In the genomic region with DNA sequence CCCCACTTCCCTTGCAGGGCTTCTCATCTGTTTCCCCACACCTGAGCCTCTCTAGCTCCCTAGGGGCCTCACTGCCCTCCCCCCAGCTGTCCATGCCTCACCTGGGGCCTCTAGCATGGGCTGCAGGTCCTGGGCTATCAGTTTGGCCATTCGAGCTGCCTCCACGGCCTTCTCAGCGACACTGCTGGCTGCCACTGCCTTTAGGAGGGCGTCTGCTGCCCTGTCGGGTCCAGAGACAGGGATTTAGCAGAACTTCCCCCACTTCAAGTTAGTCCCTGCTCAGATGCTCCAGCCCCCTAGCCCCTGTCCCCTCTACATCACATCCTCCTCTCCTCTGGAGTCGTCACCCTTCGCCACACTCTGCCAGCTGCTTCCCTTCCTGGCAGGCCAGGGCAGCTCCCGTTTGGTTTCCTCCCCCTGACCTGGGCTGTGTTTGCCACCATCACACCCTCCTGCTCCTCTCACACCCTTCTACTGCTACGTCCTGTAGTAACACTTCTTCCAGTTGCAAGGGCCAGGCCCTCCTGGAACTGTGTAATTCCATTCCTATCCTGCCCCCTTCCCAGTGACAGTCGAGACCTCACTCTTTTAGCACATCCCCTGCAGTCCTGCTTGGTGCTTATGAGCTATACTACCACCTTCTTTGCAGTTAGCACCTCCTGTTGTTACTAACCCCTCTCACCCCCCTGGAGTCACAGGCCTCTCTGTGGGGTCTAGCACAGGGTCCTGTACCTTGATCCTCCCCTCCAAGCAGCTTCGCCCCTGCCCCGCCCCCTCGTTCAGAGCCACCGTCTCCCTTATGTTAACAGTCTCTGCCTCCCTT, we compare ENCODE assay signal across 1 cellular context.
A peak's percentile ranks its signal among the peaks of the same experiment; 100 is the strongest.
TF ChIP-seq lines count a peak whose summit lies in the region.

No MANE protein-coding gene starts in this region.

TF ChIP-seq in HepG2, 621 proteins besides CTCF, POLR2A, EP300 and RAD21 (continued from another document and continues in another):
- TF ChIP-seq, protein P1, sequence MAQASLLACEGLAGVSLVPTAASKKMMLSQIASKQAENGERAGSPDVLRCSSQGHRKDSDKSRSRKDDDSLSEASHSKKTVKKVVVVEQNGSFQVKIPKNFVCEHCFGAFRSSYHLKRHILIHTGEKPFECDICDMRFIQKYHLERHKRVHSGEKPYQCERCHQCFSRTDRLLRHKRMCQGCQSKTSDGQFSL (CRISPR knock-in tag; IDR thresholded peaks at IDR 0.05): no peak
- TF ChIP-seq ISL2 (CRISPR knock-in tag; IDR thresholded peaks at IDR 0.05) (no peak), ARNT2 (CRISPR knock-in tag; IDR thresholded peaks at IDR 0.05; ENCODE audit: low read depth) (no peak), ZNF670 (CRISPR knock-in tag; IDR thresholded peaks at IDR 0.05; ENCODE audit: borderline replicate concordance) (no peak), EZH2 (conservative IDR thresholded peaks at IDR 0.05; ENCODE audit: low read depth, low read length) (0 out of 2 replicates have a peak, but pooled peaks have one; percentile 25), ZNF605 (CRISPR knock-in tag; IDR thresholded peaks at IDR 0.05) (no peak), SALL2 (CRISPR knock-in tag; IDR thresholded peaks at IDR 0.05) (no peak), ZNF138 (CRISPR knock-in tag; IDR thresholded peaks at IDR 0.05; ENCODE audit: low read depth) (no peak), CEBPG (CRISPR knock-in tag; IDR thresholded peaks at IDR 0.05) (no peak), TBX3 (IDR thresholded peaks at IDR 0.05; ENCODE audit: borderline replicate concordance) (no peak), NFIB (CRISPR knock-in tag; IDR thresholded peaks at IDR 0.05; ENCODE audit: borderline replicate concordance) (no peak), ZFP36L2 (CRISPR knock-in tag; IDR thresholded peaks at IDR 0.05) (no peak), ZNF839 (CRISPR knock-in tag; IDR thresholded peaks at IDR 0.05; ENCODE audit: borderline replicate concordance) (no peak; the same call in 1 of the 2 replicates), HDAC1 (CRISPR knock-in tag; IDR thresholded peaks at IDR 0.05) (no peak), RFXAP (CRISPR knock-in tag; IDR thresholded peaks at IDR 0.05; ENCODE audit: borderline replicate concordance) (0 out of 2 replicates have a peak, but pooled peaks have one; percentile 29), HNF4A (CRISPR knock-in tag; IDR thresholded peaks at IDR 0.05) (peak; percentile 32), SP1 (IDR thresholded peaks at IDR 0.05) (no peak), SP1 (CRISPR knock-in tag; IDR thresholded peaks at IDR 0.05) (no peak), RFXANK (CRISPR knock-in tag; IDR thresholded peaks at IDR 0.05) (no peak), ZNF496 (CRISPR knock-in tag; IDR thresholded peaks at IDR 0.05; ENCODE audit: insufficient replicate concordance) (no peak), NFATC3 (CRISPR knock-in tag; IDR thresholded peaks at IDR 0.05) (no peak), ZNF180 (CRISPR knock-in tag; IDR thresholded peaks at IDR 0.05; ENCODE audit: borderline replicate concordance, low read depth) (no peak), ZNF577 (CRISPR knock-in tag; IDR thresholded peaks at IDR 0.05; ENCODE audit: borderline replicate concordance, low read depth) (no peak), ZNF451 (CRISPR knock-in tag; IDR thresholded peaks at IDR 0.05) (peak; percentile 80; the same call in 1 of the 2 replicates), AGO1 (IDR thresholded peaks at IDR 0.05; ENCODE audit: low read depth, low read length, poor library complexity, severe bottlenecking) (no peak), ZNF225 (CRISPR knock-in tag; IDR thresholded peaks at IDR 0.05) (peak; percentile 77; the same call in 1 of the 2 replicates), SNAPC2 (CRISPR knock-in tag; IDR thresholded peaks at IDR 0.05) (no peak), ZNF850 (CRISPR knock-in tag; conservative IDR thresholded peaks at IDR 0.05) (no peak), ZFP37 (CRISPR knock-in tag; IDR thresholded peaks at IDR 0.05; ENCODE audit: borderline replicate concordance) (no peak), ZNF292 (CRISPR knock-in tag; IDR thresholded peaks at IDR 0.05; ENCODE audit: borderline replicate concordance, low read depth) (no peak), MIER2 (CRISPR knock-in tag; IDR thresholded peaks at IDR 0.05) (no peak), SATB2 (CRISPR knock-in tag; IDR thresholded peaks at IDR 0.05) (no peak), SAP130 (CRISPR knock-in tag; IDR thresholded peaks at IDR 0.05; ENCODE audit: low read depth) (no peak), ZNF737 (CRISPR knock-in tag; IDR thresholded peaks at IDR 0.05; ENCODE audit: borderline replicate concordance) (no peak; the same call in 1 of the 2 replicates), ZFYVE20 (CRISPR knock-in tag; IDR thresholded peaks at IDR 0.05; ENCODE audit: borderline replicate concordance, low read depth) (no peak), RFX5 (IDR thresholded peaks at IDR 0.05; ENCODE audit: low read depth, low read length) (no peak), NFKB2 (CRISPR knock-in tag; IDR thresholded peaks at IDR 0.05; ENCODE audit: borderline replicate concordance) (0 out of 2 replicates have a peak, but pooled peaks have one; percentile 59), ZNF510 (CRISPR knock-in tag; IDR thresholded peaks at IDR 0.05; ENCODE audit: low read depth) (no peak), KLF9 (CRISPR knock-in tag; IDR thresholded peaks at IDR 0.05; ENCODE audit: low read depth) (no peak), ASH2L (IDR thresholded peaks at IDR 0.05; ENCODE audit: insufficient read length, low read depth, low read length) (peak; percentile 45), TCF7L2 (IDR thresholded peaks at IDR 0.05; ENCODE audit: low read depth, low read length) (no peak)
- TF ChIP-seq, protein P2, sequence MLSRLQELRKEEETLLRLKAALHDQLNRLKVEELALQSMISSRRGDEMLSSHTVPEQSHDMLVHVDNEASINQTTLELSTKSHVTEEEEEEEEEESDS (CRISPR knock-in tag; IDR thresholded peaks at IDR 0.05; ENCODE audit: borderline replicate concordance): no peak
- TF ChIP-seq, protein P3, sequence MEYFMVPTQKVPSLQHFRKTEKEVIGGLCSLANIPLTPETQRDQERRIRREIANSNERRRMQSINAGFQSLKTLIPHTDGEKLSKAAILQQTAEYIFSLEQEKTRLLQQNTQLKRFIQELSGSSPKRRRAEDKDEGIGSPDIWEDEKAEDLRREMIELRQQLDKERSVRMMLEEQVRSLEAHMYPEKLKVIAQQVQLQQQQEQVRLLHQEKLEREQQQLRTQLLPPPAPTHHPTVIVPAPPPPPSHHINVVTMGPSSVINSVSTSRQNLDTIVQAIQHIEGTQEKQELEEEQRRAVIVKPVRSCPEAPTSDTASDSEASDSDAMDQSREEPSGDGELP (IDR thresholded peaks at IDR 0.05; ENCODE audit: borderline replicate concordance, low read depth): no peak
- TF ChIP-seq, protein P4, sequence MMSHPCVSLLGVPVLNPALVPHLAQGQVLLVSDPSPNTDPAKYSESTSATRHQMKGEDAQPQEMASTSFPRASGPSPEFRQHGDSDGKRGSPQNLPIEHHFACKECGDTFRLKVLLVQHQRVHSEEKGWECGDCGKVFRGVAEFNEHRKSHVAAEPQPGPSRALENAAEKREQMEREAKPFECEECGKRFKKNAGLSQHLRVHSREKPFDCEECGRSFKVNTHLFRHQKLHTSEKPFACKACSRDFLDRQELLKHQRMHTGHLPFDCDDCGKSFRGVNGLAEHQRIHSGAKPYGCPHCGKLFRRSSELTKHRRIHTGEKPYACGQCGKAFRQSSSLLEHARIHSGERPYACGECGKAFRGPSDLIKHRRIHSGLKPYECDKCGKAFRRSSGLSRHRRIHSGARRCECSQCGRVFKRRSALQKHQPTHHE (CRISPR knock-in tag; IDR thresholded peaks at IDR 0.05; ENCODE audit: borderline replicate concordance): no peak
- TF ChIP-seq, protein P5, sequence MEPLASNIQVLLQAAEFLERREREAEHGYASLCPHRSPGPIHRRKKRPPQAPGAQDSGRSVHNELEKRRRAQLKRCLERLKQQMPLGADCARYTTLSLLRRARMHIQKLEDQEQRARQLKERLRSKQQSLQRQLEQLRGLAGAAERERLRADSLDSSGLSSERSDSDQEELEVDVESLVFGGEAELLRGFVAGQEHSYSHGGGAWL (CRISPR knock-in tag; IDR thresholded peaks at IDR 0.05): 0 out of 2 replicates have a peak, but pooled peaks have one; percentile 13
- TF ChIP-seq, protein P6, sequence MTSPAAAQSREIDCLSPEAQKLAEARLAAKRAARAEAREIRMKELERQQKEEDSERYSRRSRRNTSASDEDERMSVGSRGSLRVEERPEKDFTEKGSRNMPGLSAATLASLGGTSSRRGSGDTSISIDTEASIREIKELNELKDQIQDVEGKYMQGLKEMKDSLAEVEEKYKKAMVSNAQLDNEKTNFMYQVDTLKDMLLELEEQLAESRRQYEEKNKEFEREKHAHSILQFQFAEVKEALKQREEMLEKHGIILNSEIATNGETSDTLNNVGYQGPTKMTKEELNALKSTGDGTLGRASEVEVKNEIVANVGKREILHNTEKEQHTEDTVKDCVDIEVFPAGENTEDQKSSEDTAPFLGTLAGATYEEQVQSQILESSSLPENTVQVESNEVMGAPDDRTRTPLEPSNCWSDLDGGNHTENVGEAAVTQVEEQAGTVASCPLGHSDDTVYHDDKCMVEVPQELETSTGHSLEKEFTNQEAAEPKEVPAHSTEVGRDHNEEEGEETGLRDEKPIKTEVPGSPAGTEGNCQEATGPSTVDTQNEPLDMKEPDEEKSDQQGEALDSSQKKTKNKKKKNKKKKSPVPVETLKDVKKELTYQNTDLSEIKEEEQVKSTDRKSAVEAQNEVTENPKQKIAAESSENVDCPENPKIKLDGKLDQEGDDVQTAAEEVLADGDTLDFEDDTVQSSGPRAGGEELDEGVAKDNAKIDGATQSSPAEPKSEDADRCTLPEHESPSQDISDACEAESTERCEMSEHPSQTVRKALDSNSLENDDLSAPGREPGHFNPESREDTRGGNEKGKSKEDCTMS (CRISPR knock-in tag; conservative IDR thresholded peaks at IDR 0.05): no peak
- TF ChIP-seq, protein P7, sequence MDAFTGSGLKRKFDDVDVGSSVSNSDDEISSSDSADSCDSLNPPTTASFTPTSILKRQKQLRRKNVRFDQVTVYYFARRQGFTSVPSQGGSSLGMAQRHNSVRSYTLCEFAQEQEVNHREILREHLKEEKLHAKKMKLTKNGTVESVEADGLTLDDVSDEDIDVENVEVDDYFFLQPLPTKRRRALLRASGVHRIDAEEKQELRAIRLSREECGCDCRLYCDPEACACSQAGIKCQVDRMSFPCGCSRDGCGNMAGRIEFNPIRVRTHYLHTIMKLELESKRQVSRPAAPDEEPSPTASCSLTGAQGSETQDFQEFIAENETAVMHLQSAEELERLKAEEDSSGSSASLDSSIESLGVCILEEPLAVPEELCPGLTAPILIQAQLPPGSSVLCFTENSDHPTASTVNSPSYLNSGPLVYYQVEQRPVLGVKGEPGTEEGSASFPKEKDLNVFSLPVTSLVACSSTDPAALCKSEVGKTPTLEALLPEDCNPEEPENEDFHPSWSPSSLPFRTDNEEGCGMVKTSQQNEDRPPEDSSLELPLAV (CRISPR knock-in tag; conservative IDR thresholded peaks at IDR 0.05; ENCODE audit: low read depth): no peak
- TF ChIP-seq, protein P8, sequence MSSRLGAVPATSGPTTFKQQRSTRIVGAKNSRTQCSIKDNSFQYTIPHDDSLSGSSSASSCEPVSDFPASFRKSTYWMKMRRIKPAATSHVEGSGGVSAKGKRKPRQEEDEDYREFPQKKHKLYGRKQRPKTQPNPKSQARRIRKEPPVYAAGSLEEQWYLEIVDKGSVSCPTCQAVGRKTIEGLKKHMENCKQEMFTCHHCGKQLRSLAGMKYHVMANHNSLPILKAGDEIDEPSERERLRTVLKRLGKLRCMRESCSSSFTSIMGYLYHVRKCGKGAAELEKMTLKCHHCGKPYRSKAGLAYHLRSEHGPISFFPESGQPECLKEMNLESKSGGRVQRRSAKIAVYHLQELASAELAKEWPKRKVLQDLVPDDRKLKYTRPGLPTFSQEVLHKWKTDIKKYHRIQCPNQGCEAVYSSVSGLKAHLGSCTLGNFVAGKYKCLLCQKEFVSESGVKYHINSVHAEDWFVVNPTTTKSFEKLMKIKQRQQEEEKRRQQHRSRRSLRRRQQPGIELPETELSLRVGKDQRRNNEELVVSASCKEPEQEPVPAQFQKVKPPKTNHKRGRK (CRISPR knock-in tag; IDR thresholded peaks at IDR 0.05): peak; percentile 77; the same call in 1 of the 2 replicates
- TF ChIP-seq, protein P9, sequence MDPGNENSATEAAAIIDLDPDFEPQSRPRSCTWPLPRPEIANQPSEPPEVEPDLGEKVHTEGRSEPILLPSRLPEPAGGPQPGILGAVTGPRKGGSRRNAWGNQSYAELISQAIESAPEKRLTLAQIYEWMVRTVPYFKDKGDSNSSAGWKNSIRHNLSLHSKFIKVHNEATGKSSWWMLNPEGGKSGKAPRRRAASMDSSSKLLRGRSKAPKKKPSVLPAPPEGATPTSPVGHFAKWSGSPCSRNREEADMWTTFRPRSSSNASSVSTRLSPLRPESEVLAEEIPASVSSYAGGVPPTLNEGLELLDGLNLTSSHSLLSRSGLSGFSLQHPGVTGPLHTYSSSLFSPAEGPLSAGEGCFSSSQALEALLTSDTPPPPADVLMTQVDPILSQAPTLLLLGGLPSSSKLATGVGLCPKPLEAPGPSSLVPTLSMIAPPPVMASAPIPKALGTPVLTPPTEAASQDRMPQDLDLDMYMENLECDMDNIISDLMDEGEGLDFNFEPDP (CRISPR knock-in tag; conservative IDR thresholded peaks at IDR 0.05): no peak
- TF ChIP-seq, protein P10, sequence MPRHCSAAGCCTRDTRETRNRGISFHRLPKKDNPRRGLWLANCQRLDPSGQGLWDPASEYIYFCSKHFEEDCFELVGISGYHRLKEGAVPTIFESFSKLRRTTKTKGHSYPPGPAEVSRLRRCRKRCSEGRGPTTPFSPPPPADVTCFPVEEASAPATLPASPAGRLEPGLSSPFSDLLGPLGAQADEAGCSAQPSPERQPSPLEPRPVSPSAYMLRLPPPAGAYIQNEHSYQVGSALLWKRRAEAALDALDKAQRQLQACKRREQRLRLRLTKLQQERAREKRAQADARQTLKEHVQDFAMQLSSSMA (CRISPR knock-in tag; IDR thresholded peaks at IDR 0.05): peak; percentile 47; the same call in 1 of the 2 replicates
- TF ChIP-seq, protein P11, sequence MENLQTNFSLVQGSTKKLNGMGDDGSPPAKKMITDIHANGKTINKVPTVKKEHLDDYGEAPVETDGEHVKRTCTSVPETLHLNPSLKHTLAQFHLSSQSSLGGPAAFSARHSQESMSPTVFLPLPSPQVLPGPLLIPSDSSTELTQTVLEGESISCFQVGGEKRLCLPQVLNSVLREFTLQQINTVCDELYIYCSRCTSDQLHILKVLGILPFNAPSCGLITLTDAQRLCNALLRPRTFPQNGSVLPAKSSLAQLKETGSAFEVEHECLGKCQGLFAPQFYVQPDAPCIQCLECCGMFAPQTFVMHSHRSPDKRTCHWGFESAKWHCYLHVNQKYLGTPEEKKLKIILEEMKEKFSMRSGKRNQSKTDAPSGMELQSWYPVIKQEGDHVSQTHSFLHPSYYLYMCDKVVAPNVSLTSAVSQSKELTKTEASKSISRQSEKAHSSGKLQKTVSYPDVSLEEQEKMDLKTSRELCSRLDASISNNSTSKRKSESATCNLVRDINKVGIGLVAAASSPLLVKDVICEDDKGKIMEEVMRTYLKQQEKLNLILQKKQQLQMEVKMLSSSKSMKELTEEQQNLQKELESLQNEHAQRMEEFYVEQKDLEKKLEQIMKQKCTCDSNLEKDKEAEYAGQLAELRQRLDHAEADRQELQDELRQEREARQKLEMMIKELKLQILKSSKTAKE (CRISPR knock-in tag; IDR thresholded peaks at IDR 0.05; ENCODE audit: borderline replicate concordance): no peak
- TF ChIP-seq, protein P12, sequence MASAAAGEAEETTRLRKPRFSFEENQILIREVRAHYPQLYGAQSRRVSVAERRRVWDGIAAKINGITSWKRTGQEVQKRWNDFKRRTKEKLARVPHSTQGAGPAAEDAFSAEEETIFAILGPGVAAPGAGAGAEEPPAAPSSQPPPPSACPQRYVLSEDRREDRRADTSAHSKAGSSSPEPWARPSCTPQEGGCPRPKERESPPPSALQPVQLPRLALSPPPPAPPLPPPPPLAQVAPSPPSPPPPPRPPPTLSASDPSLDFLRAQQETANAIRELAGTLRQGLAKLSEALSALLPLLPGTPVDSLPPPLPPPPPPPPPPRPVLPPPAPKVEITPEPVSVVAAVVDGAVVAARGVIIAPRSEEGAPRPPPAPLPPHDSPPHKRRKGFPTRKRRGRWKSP (CRISPR knock-in tag; IDR thresholded peaks at IDR 0.05): no peak
